In the genomic region with DNA sequence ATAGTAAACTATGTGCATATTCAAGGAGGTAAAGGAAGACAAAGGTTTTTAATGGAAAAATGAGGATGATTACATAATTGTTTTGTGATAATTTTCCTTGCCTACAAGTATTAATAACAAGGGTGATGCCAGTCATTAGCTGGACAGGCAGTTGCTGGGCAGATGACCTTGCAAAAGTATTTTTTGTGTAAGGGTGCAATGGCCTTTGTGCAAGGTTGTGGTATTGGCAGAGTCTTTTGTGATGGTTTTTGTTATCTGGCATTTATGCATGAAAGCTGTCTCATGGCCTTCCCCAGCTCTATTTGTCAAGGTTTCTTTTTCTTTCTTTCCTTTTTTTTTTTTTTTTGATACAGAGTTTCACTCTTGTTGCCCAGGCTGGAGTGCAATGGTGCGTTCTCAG, we compare ENCODE assay signal across 33 cellular contexts. TPM values are rescaled to one million over a fixed set of nuclear protein-coding genes. Genes with fewer than 3 reads are reported as not detected.
"Had no signal": no experiment of that assay in that cellular context is flagged by ENCODE, and none has a peak within 500 bp of the region (broad histone marks: within the 10 kb centered on the region; RNA-seq: fewer than 3 reads in every experiment).

No MANE protein-coding gene starts in this region.

- H3K4me3 Mint-ChIP-seq: activated CD4-positive, alpha-beta memory T cell treated with anti-CD3 and anti-CD28 coated beads, Interleukin-2, amount 10 ng/mL, durations not matched to agents 7 days and 5 days; activated CD4-positive, alpha-beta T cell treated with anti-CD3 and anti-CD28 coated beads for 36 hours; activated CD4-positive, alpha-beta T cell treated with anti-CD3 and anti-CD28 coated beads, Interleukin-2, amount 10 ng/mL, durations not matched to agents 7 days and 5 days; activated CD8-positive, alpha-beta memory T cell treated with anti-CD3 and anti-CD28 coated beads, Interleukin-2, amount 10 ng/mL, durations not matched to agents 7 days and 5 days; activated CD8-positive, alpha-beta T cell treated with anti-CD3 and anti-CD28 coated beads, Interleukin-2, amount 10 ng/mL, durations not matched to agents 7 days and 5 days; activated naive CD4-positive, alpha-beta T cell treated with anti-CD3 and anti-CD28 coated beads, Interleukin-2, amount 10 ng/mL, durations not matched to agents 7 days and 5 days; activated naive CD4-positive, alpha-beta T cell treated with anti-CD3 and anti-CD28 coated beads, Interleukin-2, amount 50 U/mL, for 24 hours; activated naive CD8-positive, alpha-beta T cell; activated naive CD8-positive, alpha-beta T cell treated with anti-CD3 and anti-CD28 coated beads, Interleukin-2, amount 10 ng/mL, durations not matched to agents 7 days and 5 days; activated naive CD8-positive, alpha-beta T cell treated with anti-CD3 and anti-CD28 coated beads, Interleukin-2, amount 50 U/mL, for 24 hours; activated T-cell treated with anti-CD3 and anti-CD28 coated beads, Interleukin-2, amount 50 U/mL, for 24 hours; brain; central memory CD8-positive, alpha-beta T cell; T-cell; T-helper 17 cell; WTC11 had no signal

- H3K36me3 Mint-ChIP-seq: activated CD8-positive, alpha-beta memory T cell treated with anti-CD3 and anti-CD28 coated beads, Interleukin-2, amount 10 ng/mL, durations not matched to agents 7 days and 5 days; activated naive CD4-positive, alpha-beta T cell treated with anti-CD3 and anti-CD28 coated beads, Interleukin-2, amount 50 U/mL, for 24 hours; activated naive CD8-positive, alpha-beta T cell treated with anti-CD3 and anti-CD28 coated beads, Interleukin-2, amount 10 ng/mL, durations not matched to agents 7 days and 5 days; brain; T-cell had no signal

- H3K9me3 ChIP-seq: ascending aorta had no signal

- H3K27ac Mint-ChIP-seq: activated CD4-positive, alpha-beta memory T cell treated with anti-CD3 and anti-CD28 coated beads, Interleukin-2, amount 10 ng/mL, durations not matched to agents 7 days and 5 days; activated CD4-positive, alpha-beta T cell treated with anti-CD3 and anti-CD28 coated beads for 36 hours; activated CD4-positive, alpha-beta T cell treated with anti-CD3 and anti-CD28 coated beads, Interleukin-2, amount 10 ng/mL, durations not matched to agents 7 days and 5 days; activated CD8-positive, alpha-beta memory T cell treated with anti-CD3 and anti-CD28 coated beads, Interleukin-2, amount 10 ng/mL, durations not matched to agents 7 days and 5 days; activated CD8-positive, alpha-beta T cell treated with anti-CD3 and anti-CD28 coated beads, Interleukin-2, amount 10 ng/mL, durations not matched to agents 7 days and 5 days; activated naive CD4-positive, alpha-beta T cell treated with anti-CD3 and anti-CD28 coated beads, Interleukin-2, amount 10 ng/mL, durations not matched to agents 7 days and 5 days; activated naive CD4-positive, alpha-beta T cell treated with anti-CD3 and anti-CD28 coated beads, Interleukin-2, amount 50 U/mL, for 24 hours; activated naive CD8-positive, alpha-beta T cell; activated naive CD8-positive, alpha-beta T cell treated with anti-CD3 and anti-CD28 coated beads, Interleukin-2, amount 10 ng/mL, durations not matched to agents 7 days and 5 days; activated naive CD8-positive, alpha-beta T cell treated with anti-CD3 and anti-CD28 coated beads, Interleukin-2, amount 50 U/mL, for 24 hours; activated T-cell treated with anti-CD3 and anti-CD28 coated beads, Interleukin-2, amount 50 U/mL, for 24 hours; activated T-helper 2 cell treated with anti-CD3 and anti-CD28 coated beads, Interferon-gamma antibody, Interleukin-2, Interleukin-4, amounts not matched to agents 10 μg/mL and 5 μg/mL and 100 μg/mL, durations not matched to agents 14 hours and 24 hours and 36 hours; brain; T-cell; T-helper 17 cell; WTC11 had no signal

- DNase-seq: activated CD4-positive, alpha-beta memory T cell treated with anti-CD3 and anti-CD28 coated beads, Interleukin-2, amount 10 ng/mL, durations not matched to agents 7 days and 5 days; activated CD4-positive, alpha-beta T cell treated with anti-CD3 and anti-CD28 coated beads for 1 hour; activated CD4-positive, alpha-beta T cell treated with anti-CD3 and anti-CD28 coated beads for 36 hours; activated CD4-positive, alpha-beta T cell treated with anti-CD3 and anti-CD28 coated beads for 48 hours; activated CD4-positive, alpha-beta T cell treated with anti-CD3 and anti-CD28 coated beads, Interleukin-2, amount 10 ng/mL, durations not matched to agents 7 days and 5 days; activated CD4-positive, alpha-beta T cell treated with anti-CD3 and anti-CD28 coated beads, Interleukin-2, amount 50 U/mL, for 48 hours; activated CD4-positive, CD25-positive, alpha-beta regulatory T cell; activated CD8-positive, alpha-beta memory T cell treated with anti-CD3 and anti-CD28 coated beads for 24 hours; activated CD8-positive, alpha-beta memory T cell treated with anti-CD3 and anti-CD28 coated beads, Interleukin-2, amount 10 ng/mL, durations not matched to agents 7 days and 5 days; activated CD8-positive, alpha-beta memory T cell treated with anti-CD3 and anti-CD28 coated beads, Interleukin-2, amount 50 U/mL, for 48 hours; activated CD8-positive, alpha-beta T cell treated with anti-CD3 and anti-CD28 coated beads, Interleukin-2, amount 10 ng/mL, durations not matched to agents 7 days and 5 days; activated effector memory CD4-positive, alpha-beta T cell treated with Interleukin-2 at 50 U/mL for 16 hours; activated gamma-delta T cell; activated naive CD4-positive, alpha-beta T cell treated with anti-CD3 and anti-CD28 coated beads, Interleukin-2, amount 10 ng/mL, durations not matched to agents 7 days and 5 days; activated naive CD4-positive, alpha-beta T cell treated with Interleukin-2 at 50 U/mL for 16 hours; activated naive CD8-positive, alpha-beta T cell treated with anti-CD3 and anti-CD28 coated beads, Interleukin-2, amount 10 ng/mL, durations not matched to agents 7 days and 5 days; activated naive CD8-positive, alpha-beta T cell treated with anti-CD3 and anti-CD28 coated beads, Interleukin-2, amount 50 U/mL, for 24 hours; activated T-cell treated with anti-CD3 and anti-CD28 coated beads, Interleukin-2, amount 50 U/mL, for 24 hours; activated T-cell treated with anti-CD3 and anti-CD28 coated beads, Interleukin-2, amount 50 U/mL, for 48 hours; caudate nucleus; cerebellar nuclear complex; T-helper 17 cell; T1000; WERI-Rb-1 had no signal

- H3K27me3 ChIP-seq: ascending aorta, cardiac muscle cell had no signal

- H3K9me3 Mint-ChIP-seq: activated CD4-positive, alpha-beta memory T cell treated with anti-CD3 and anti-CD28 coated beads, Interleukin-2, amount 10 ng/mL, durations not matched to agents 7 days and 5 days; activated CD4-positive, alpha-beta T cell treated with anti-CD3 and anti-CD28 coated beads, Interleukin-2, amount 10 ng/mL, durations not matched to agents 7 days and 5 days; activated naive CD4-positive, alpha-beta T cell treated with anti-CD3 and anti-CD28 coated beads, Interleukin-2, amount 10 ng/mL, durations not matched to agents 7 days and 5 days; activated naive CD4-positive, alpha-beta T cell treated with anti-CD3 and anti-CD28 coated beads, Interleukin-2, amount 50 U/mL, for 24 hours; activated naive CD8-positive, alpha-beta T cell treated with anti-CD3 and anti-CD28 coated beads, Interleukin-2, amount 10 ng/mL, durations not matched to agents 7 days and 5 days; activated naive CD8-positive, alpha-beta T cell treated with anti-CD3 and anti-CD28 coated beads, Interleukin-2, amount 50 U/mL, for 24 hours; activated T-cell treated with anti-CD3 and anti-CD28 coated beads, Interleukin-2, amount 50 U/mL, for 24 hours; activated T-helper 2 cell treated with anti-CD3 and anti-CD28 coated beads, Interferon-gamma antibody, Interleukin-2, Interleukin-4, amounts not matched to agents 10 μg/mL and 5 μg/mL and 100 μg/mL, durations not matched to agents 14 hours and 24 hours and 36 hours; central memory CD8-positive, alpha-beta T cell; T-cell had no signal

- H3K27ac ChIP-seq: ascending aorta, cardiac muscle cell, WERI-Rb-1 had no signal

- H3K4me3 ChIP-seq: ascending aorta, cardiac muscle cell had no signal

- H3K27me3 Mint-ChIP-seq: activated CD4-positive, alpha-beta T cell treated with anti-CD3 and anti-CD28 coated beads for 36 hours; activated CD4-positive, alpha-beta T cell treated with anti-CD3 and anti-CD28 coated beads, Interleukin-2, amount 10 ng/mL, durations not matched to agents 7 days and 5 days; activated CD8-positive, alpha-beta memory T cell treated with anti-CD3 and anti-CD28 coated beads, Interleukin-2, amount 10 ng/mL, durations not matched to agents 7 days and 5 days; activated naive CD4-positive, alpha-beta T cell treated with anti-CD3 and anti-CD28 coated beads, Interleukin-2, amount 10 ng/mL, durations not matched to agents 7 days and 5 days; activated naive CD4-positive, alpha-beta T cell treated with anti-CD3 and anti-CD28 coated beads, Interleukin-2, amount 50 U/mL, for 24 hours; activated naive CD8-positive, alpha-beta T cell; activated naive CD8-positive, alpha-beta T cell treated with anti-CD3 and anti-CD28 coated beads, Interleukin-2, amount 10 ng/mL, durations not matched to agents 7 days and 5 days; activated naive CD8-positive, alpha-beta T cell treated with anti-CD3 and anti-CD28 coated beads, Interleukin-2, amount 50 U/mL, for 24 hours; activated T-cell treated with anti-CD3 and anti-CD28 coated beads, Interleukin-2, amount 50 U/mL, for 24 hours; central memory CD8-positive, alpha-beta T cell; T-cell had no signal

- H3K36me3 ChIP-seq: ascending aorta, cardiac muscle cell, WERI-Rb-1 had no signal

RNA-seq across cellular contexts. Expression of gene UCHL3, which starts 7.6 kb away (rescaled TPM):
- total RNA-seq: ascending aorta had no signal
